Comparison of ENCODE assay signal across 10 cellular contexts in genomic region chr17:49568695-49569047, GRCh38. TPM values are rescaled to one million over a fixed set of nuclear protein-coding genes. Genes with fewer than 3 reads are reported as not detected.
DNase-seq lines count a peak whose midpoint lies in the region; ATAC-seq and TF ChIP-seq lines count a peak whose summit lies in the region.
"Not testable (repeated sequence)": the region's sequence is repeated elsewhere in the genome, so short reads cannot be mapped to it uniquely, and the experiment has no call there.
"Had no signal": no experiment of that assay in that cellular context is flagged by ENCODE, and none has a peak within 500 bp of the region (broad histone marks: within the 10 kb centered on the region; RNA-seq: fewer than 3 reads in every experiment).

No MANE protein-coding gene starts in this region.

- H3K9me3 ChIP-seq in MM.1S (replicated peaks; ENCODE audit: insufficient read depth, low read length); PC-3 (ENCODE audit: low read length); endodermal cell (ENCODE audit: control insufficient read depth, low read length); hepatocyte (ENCODE audit: low read depth); upper lobe of left lung: not testable (repeated sequence)

- TF ChIP-seq EP300 in upper lobe of left lung (IDR thresholded peaks at IDR 0.05) = not testable (repeated sequence)

- peaks cover 19% of the 10 kb centered on the region for H3F3A ChIP-seq in MM.1S (ENCODE audit: insufficient read depth, low read length)
- H3F3A ChIP-seq in PC-3 (ENCODE audit: low read length, unreplicated experiment) = not testable (repeated sequence)

- not testable (repeated sequence) for H3K36me3 ChIP-seq in MM.1S (replicated peaks; ENCODE audit: insufficient read depth, low read length); PC-3 (ENCODE audit: low read depth, low read length); endodermal cell (ENCODE audit: control insufficient read depth, insufficient read depth, low read length); hepatocyte (replicated peaks; ENCODE audit: insufficient read depth, low read depth); rectal smooth muscle tissue (ENCODE audit: control insufficient read depth, insufficient read depth, low read length); upper lobe of left lung

- not testable (repeated sequence) for H3K27ac Mint-ChIP-seq in Calu3 (ENCODE audit: unreplicated experiment); activated T-cell treated with anti-CD3 and anti-CD28 coated beads, Interleukin-2, amount 50 U/mL, for 24 hours; endodermal cell

- not testable (repeated sequence) for ATAC-seq in PC-3; upper lobe of left lung (ENCODE audit: low FRiP score in 2 of 2)

- H3K4me1 Mint-ChIP-seq in Calu3 (ENCODE audit: low read depth, unreplicated experiment) = peaks cover 20% of the 10 kb centered on the region
- peaks cover 18% of the 10 kb centered on the region for H3K4me1 Mint-ChIP-seq in activated T-cell treated with anti-CD3 and anti-CD28 coated beads, Interleukin-2, amount 50 U/mL, for 24 hours (ENCODE audit: low read depth)
- not testable (repeated sequence) for H3K4me1 Mint-ChIP-seq in endodermal cell

- DNase-seq in Calu3; MM.1S; PC-3; activated T-cell treated with anti-CD3 and anti-CD28 coated beads, Interleukin-2, amount 50 U/mL, for 24 hours; hepatocyte (ENCODE audit: low spot score); upper lobe of left lung: not testable (repeated sequence)
- peak; percentile 47 for DNase-seq in endodermal cell

- peaks cover 18% of the 10 kb centered on the region for H3K36me3 Mint-ChIP-seq in Calu3 (ENCODE audit: insufficient read depth, unreplicated experiment)
- H3K36me3 Mint-ChIP-seq in activated T-cell treated with anti-CD3 and anti-CD28 coated beads, Interleukin-2, amount 50 U/mL, for 24 hours (ENCODE audit: low read depth); endodermal cell (ENCODE audit: low read depth): not testable (repeated sequence)

- H3K4me3 ChIP-seq in MM.1S (ENCODE audit: low read length) (peak overlapping the region; percentile 63; the same call in 1 of the 2 replicates), PC-3 (ENCODE audit: low read length) (peak overlapping the region; percentile 72), rectal smooth muscle tissue (ENCODE audit: low read length) (peak overlapping the region; percentile 56), upper lobe of left lung (peak overlapping the region in 2 of 4 donors; percentile 39 to 54)
- not testable (repeated sequence) for H3K4me3 ChIP-seq in endodermal cell (ENCODE audit: low read length); hepatocyte

- POLR2A ChIA-PET in PC-3 (lab: Charles Lee; ENCODE audit: unreplicated experiment) = not testable (repeated sequence)

- intact Hi-C loops in Calu3 (cut with micrococcal nuclease; ENCODE audit: unreplicated experiment) (loop anchor here (1.0 to 5.0 kb wide), 4 partner anchors 127 to 429 kb away; partner anchors contain the start of gene DLX3), PC-3 (cut with micrococcal nuclease) (loop anchor here (1.0 to 5.0 kb wide), 4 partner anchors 127 to 429 kb away; partner anchors contain the start of gene DLX3)

- not testable (repeated sequence) for TF ChIP-seq CTCF in Calu3 (IDR thresholded peaks at IDR 0.05; ENCODE audit: unreplicated experiment); MM.1S (IDR thresholded peaks at IDR 0.05; ENCODE audit: low read length); PC-3 (conservative IDR thresholded peaks at IDR 0.05; ENCODE audit: low read depth, low read length); endodermal cell (conservative IDR thresholded peaks at IDR 0.05); hepatocyte (IDR thresholded peaks at IDR 0.05; ENCODE audit: poor library complexity); upper lobe of left lung (IDR thresholded peaks at IDR 0.05)

- not testable (repeated sequence) for H3K9me3 Mint-ChIP-seq in Calu3 (ENCODE audit: low read depth, unreplicated experiment); activated T-cell treated with anti-CD3 and anti-CD28 coated beads, Interleukin-2, amount 50 U/mL, for 24 hours; endodermal cell

- H4K20me1 ChIP-seq in MM.1S (ENCODE audit: insufficient read depth, low read length); PC-3 (ENCODE audit: low read length); hepatocyte (ENCODE audit: insufficient read depth, poor library complexity, severe bottlenecking): not testable (repeated sequence)

- H3K27me3 ChIP-seq in MM.1S (replicated peaks; ENCODE audit: insufficient read depth, low read length) (peaks cover 52% of the 10 kb centered on the region), endodermal cell (ENCODE audit: control insufficient read depth, insufficient read depth, low read length, poor library complexity, severe bottlenecking) (peaks cover 43% of the 10 kb centered on the region), hepatocyte (peaks cover 33% of the 10 kb centered on the region)
- H3K27me3 ChIP-seq in PC-3 (ENCODE audit: low read length); rectal smooth muscle tissue (ENCODE audit: control insufficient read depth, insufficient read depth, low read length); upper lobe of left lung: not testable (repeated sequence)

- H3K4me2 ChIP-seq in MM.1S (ENCODE audit: low read depth, low read length) (peak overlapping the region; percentile 95; the same call in 1 of the 2 replicates), PC-3 (ENCODE audit: low read length) (peak overlapping the region; percentile 91; the same call in 1 of the 2 replicates), hepatocyte (peak overlapping the region; percentile 92)

- H3K4me1 ChIP-seq in MM.1S (ENCODE audit: low read length) = peaks cover 16% of the 10 kb centered on the region
- peaks cover 20% of the 10 kb centered on the region for H3K4me1 ChIP-seq in PC-3 (ENCODE audit: insufficient read depth, low read length)
- not testable (repeated sequence) for H3K4me1 ChIP-seq in endodermal cell (ENCODE audit: control insufficient read depth, insufficient read depth, low read length); hepatocyte (ENCODE audit: insufficient read depth)
- H3K4me1 ChIP-seq in rectal smooth muscle tissue (ENCODE audit: control insufficient read depth, insufficient read depth, low read length) = peaks cover 16% of the 10 kb centered on the region
- H3K4me1 ChIP-seq in upper lobe of left lung = peaks cover 17 to 45% (median 30%) of the 10 kb centered on the region in 4 donors

- not testable (repeated sequence) for TF ChIP-seq POLR2A in upper lobe of left lung (IDR thresholded peaks at IDR 0.05)

- H2AFZ ChIP-seq in MM.1S (ENCODE audit: low read length); hepatocyte: not testable (repeated sequence)
- H2AFZ ChIP-seq in PC-3 (ENCODE audit: low read length) = peak overlapping the region; percentile 98

- not testable (repeated sequence) for BruUV-seq in Calu3 (replicated peaks; lab: Mats Ljungman, UMichigan); PC-3 (replicated peaks; lab: Mats Ljungman, UMichigan)

- peak overlapping the region; percentile 68 for H3K4me3 Mint-ChIP-seq in Calu3 (ENCODE audit: low read depth, unreplicated experiment)
- H3K4me3 Mint-ChIP-seq in activated T-cell treated with anti-CD3 and anti-CD28 coated beads, Interleukin-2, amount 50 U/mL, for 24 hours = peak overlapping the region; percentile 70
- H3K4me3 Mint-ChIP-seq in endodermal cell = not testable (repeated sequence)

- H3K9me2 ChIP-seq in MM.1S (replicated peaks; ENCODE audit: insufficient read depth, low read length); PC-3 (replicated peaks; ENCODE audit: low read length); hepatocyte (replicated peaks; ENCODE audit: insufficient read depth): not testable (repeated sequence)

- H3K79me2 ChIP-seq in MM.1S (ENCODE audit: low read length); PC-3 (ENCODE audit: low read length); hepatocyte: not testable (repeated sequence)

- not testable (repeated sequence) for H3K9ac ChIP-seq in MM.1S (ENCODE audit: low read length); PC-3 (ENCODE audit: low read length); endodermal cell (ENCODE audit: extremely low read depth, low read length, poor library complexity, severe bottlenecking); rectal smooth muscle tissue (ENCODE audit: low read length)

- CTCF ChIA-PET in Calu3 (lab: Charles Lee) = interaction anchor here (2.1 kb wide), 1 partner anchor 283 kb away, joined by 6 read pairs; no protein-coding TSS in a partner anchor
- CTCF ChIA-PET in PC-3 (lab: Charles Lee) = not testable (repeated sequence)

- H3K27me3 Mint-ChIP-seq in Calu3 (ENCODE audit: unreplicated experiment) (peaks cover 64% of the 10 kb centered on the region), endodermal cell (ENCODE audit: insufficient read depth) (peaks cover 52% of the 10 kb centered on the region)
- peaks cover 45% of the 10 kb centered on the region for H3K27me3 Mint-ChIP-seq in activated T-cell treated with anti-CD3 and anti-CD28 coated beads, Interleukin-2, amount 50 U/mL, for 24 hours

- H3K27ac ChIP-seq in MM.1S (ENCODE audit: low read length); PC-3 (ENCODE audit: low read length); endodermal cell (ENCODE audit: low read depth, low read length); hepatocyte; rectal smooth muscle tissue (ENCODE audit: low read depth, low read length): not testable (repeated sequence)
- H3K27ac ChIP-seq in upper lobe of left lung = peak overlapping the region in 3 of 4 donors; percentile 68 to 82 (median 73)

- 72 to 84% methylated on average over 3 to 4 of the region's 7 CpGs for WGBS in endodermal cell (ENCODE audit: insufficient coverage in 1 of 2, insufficient read length in 1 of 2), 2 experiments
- 77% methylated on average over 7 of the region's 7 CpGs for WGBS in hepatocyte (ENCODE audit: low lambda C conversion rate, missing lambda C conversion rate)
- 76 to 79% methylated on average over 7 of the region's 7 CpGs for WGBS in upper lobe of left lung, 2 donors

RNA-seq across cellular contexts. Expression of gene NXPH3, which starts 7.0 kb away (rescaled TPM):
- total RNA-seq in Calu3 (2022) (not detected in 2 replicates), PC-3 (2014; rRNA removed) (0.26 and 1.2 TPM in 2 replicates), endodermal cell (1 to 10 TPM; 3.0 to 5.9 TPM), hepatocyte (0.40 and 1.2 TPM in 2 replicates), upper lobe of left lung (1 to 10 TPM; 1.2 to 6.6 (median 4.6) TPM)
- 1.4 TPM for polyA plus RNA-seq in endodermal cell (2013, experiment 1 of 2)
- 1.7 TPM for polyA plus RNA-seq in endodermal cell (2013, experiment 2 of 2)
- 0.21 and 0.77 TPM in 2 replicates for polyA plus RNA-seq in hepatocyte
- total RNA-seq: natural killer cell had no signal
- polyA plus RNA-seq: CD8-positive, alpha-beta memory T cell had no signal
